14 cellular contexts compared by ENCODE assay signal in genomic region chr11:126340960-126341709, GRCh38. TPM values are rescaled to one million over a fixed set of nuclear protein-coding genes. Genes with fewer than 3 reads are reported as not detected.
DNase-seq lines count a peak whose midpoint lies in the region; ATAC-seq and TF ChIP-seq lines count a peak whose summit lies in the region.
"Had no signal": no experiment of that assay in that cellular context is flagged by ENCODE, and none has a peak within 500 bp of the region (broad histone marks: within the 10 kb centered on the region; RNA-seq: fewer than 3 reads in every experiment).

No MANE protein-coding gene starts in this region.

- peaks cover 37 to 42% of the 10 kb centered on the region in 2 donors for H3K4me1 Mint-ChIP-seq in immature natural killer cell

- H3K27me3 ChIP-seq in right atrium auricular region (no peaks in the 10 kb centered on the region), SJCRH30 (no peaks in the 10 kb centered on the region)
- H3K27me3 ChIP-seq: brain microvascular endothelial cell had no signal

- BruUV-seq in OCI-LY7 (replicated peaks; lab: Mats Ljungman, UMichigan) = no TSS peak

- TF ChIP-seq CTCF in right atrium auricular region (IDR thresholded peaks at IDR 0.05) (no peak), OCI-LY7 (conservative IDR thresholded peaks at IDR 0.05; ENCODE audit: low read length) (no peak)

- no peaks in the 10 kb centered on the region for H3K79me2 ChIP-seq in OCI-LY7 (ENCODE audit: insufficient read depth, low read depth, low read length)

- H3K4me3 Mint-ChIP-seq in immature natural killer cell = no peak overlapping the region

- intact Hi-C loops in left ventricle myocardium superior (cut with micrococcal nuclease) = no loop called here
- intact Hi-C loops in OCI-LY7 (cut with micrococcal nuclease; ENCODE audit: unreplicated experiment) = no loop called here

- ATAC-seq in left ventricle myocardium superior (no peak), GM19351 (IDR thresholded peaks at IDR 0.05; ENCODE audit: unreplicated experiment) (no peak), HG03139 (IDR thresholded peaks at IDR 0.05; ENCODE audit: unreplicated experiment) (no peak)

- no peak overlapping the region for H3K4me3 ChIP-seq in right atrium auricular region
- H3K4me3 ChIP-seq in SJCRH30 = no peak overlapping the region
- no peak overlapping the region for H3K4me3 ChIP-seq in urinary bladder (ENCODE audit: low read depth, low read length)
- H3K4me3 ChIP-seq in OCI-LY7 (ENCODE audit: low read depth, low read length, poor library complexity, severe bottlenecking) = no peak overlapping the region

- peak overlapping the region; percentile 18 to 96 (median 74) for H3K27ac Mint-ChIP-seq in immature natural killer cell

- DNase-seq in right atrium auricular region (ENCODE audit: low spot score) (no peak), left ventricle myocardium superior (no peak), SJCRH30 (no peak), immature natural killer cell (no peak), OCI-LY7 (ENCODE audit: low spot score) (no peak)
- DNase-seq: activated CD8-positive, alpha-beta memory T cell treated with anti-CD3 and anti-CD28 coated beads, Interleukin-2, amount 50 U/mL, for 4 hours; GDM1; NCI-H2107; stimulated activated CD4-positive, alpha-beta T cell treated with anti-CD3 and anti-CD28 coated beads, Interleukin-2, amount 100 ng/mL, for 48 hours; stimulated activated naive CD4-positive, alpha-beta T cell treated with Interleukin-2 at 50 U/mL for 16 hours had no signal

- no peak overlapping the region for H2AFZ ChIP-seq in OCI-LY7 (ENCODE audit: low read length)

- H4K20me1 ChIP-seq in OCI-LY7 (ENCODE audit: insufficient read depth, low read length) = no peaks in the 10 kb centered on the region

- H3K4me2 ChIP-seq in OCI-LY7 (ENCODE audit: low read length) = no peak overlapping the region

- H3K36me3 ChIP-seq in right atrium auricular region (no peaks in the 10 kb centered on the region), SJCRH30 (no peaks in the 10 kb centered on the region; the same call in 1 of the 2 replicates), urinary bladder (ENCODE audit: insufficient read depth) (no peaks in the 10 kb centered on the region), OCI-LY7 (ENCODE audit: insufficient read depth, low read length) (peaks cover 62% of the 10 kb centered on the region)
- H3K36me3 ChIP-seq: brain microvascular endothelial cell had no signal

- POLR2A ChIA-PET in OCI-LY7 (lab: Charles Lee) = interaction anchor here (1.4 kb wide), 1 partner anchor 12 kb away, joined by 6 read pairs; no protein-coding TSS in a partner anchor

- H3K9me3 Mint-ChIP-seq in immature natural killer cell = no peaks in the 10 kb centered on the region

- WGBS in urinary bladder = 84% methylated on average over 13 of the region's 13 CpGs

- H3K27ac ChIP-seq in right atrium auricular region = peak overlapping the region; percentile 32 to 48
- H3K27ac ChIP-seq in SJCRH30 = peak overlapping the region; percentile 81
- H3K27ac ChIP-seq in urinary bladder (ENCODE audit: low read depth) = peak overlapping the region; percentile 76
- no peak overlapping the region for H3K27ac ChIP-seq in OCI-LY7 (ENCODE audit: low read depth, low read length, poor library complexity, severe bottlenecking)

- H3K9me2 ChIP-seq in OCI-LY7 (ENCODE audit: insufficient read depth, low read length) = no peaks in the 10 kb centered on the region

- H3K9me3 ChIP-seq in right atrium auricular region = no peaks in the 10 kb centered on the region
- no peaks in the 10 kb centered on the region for H3K9me3 ChIP-seq in SJCRH30 (replicated peaks)
- no peaks in the 10 kb centered on the region for H3K9me3 ChIP-seq in OCI-LY7 (ENCODE audit: low read length)

- H3K36me3 Mint-ChIP-seq in immature natural killer cell = peaks cover 8 to 38% (median 10%) of the 10 kb centered on the region in 3 donors

- CTCF ChIA-PET in OCI-LY7 (lab: Charles Lee; ENCODE audit: unreplicated experiment) = no interaction called here

- peaks cover 0 to 2% (median under 1%) of the 10 kb centered on the region in 3 donors for H3K27me3 Mint-ChIP-seq in immature natural killer cell (ENCODE audit: low read depth in 3 of 3)

- H3K4me1 ChIP-seq in right atrium auricular region (peaks cover 0 to 67% of the 10 kb centered on the region in 2 donors), SJCRH30 (peaks cover 50% of the 10 kb centered on the region), urinary bladder (ENCODE audit: insufficient read depth) (no peaks in the 10 kb centered on the region), OCI-LY7 (ENCODE audit: insufficient read depth, low read length, poor library complexity, severe bottlenecking) (no peaks in the 10 kb centered on the region)

RNA-seq across cellular contexts. Expression of gene ST3GAL4, which starts 14.4 kb away (rescaled TPM):
- 100 to 1,000 TPM in 1 of 2 donors, 10 to 100 TPM in 1; 67.5 to 103 TPM for total RNA-seq in right atrium auricular region
- 45.4 TPM for total RNA-seq in left ventricle myocardium superior
- total RNA-seq in SJCRH30 (2014; rRNA removed; shearing (Covaris generic)) = 37.3 and 39.6 TPM in 2 replicates
- polyA plus RNA-seq in immature natural killer cell = 10 to 100 TPM; 25.0 to 31.7 (median 30.9) TPM
- 35.2 TPM for total RNA-seq in urinary bladder
- polyA plus RNA-seq in urinary bladder = 48.5 TPM
- 10.0 and 14.3 TPM in 2 replicates for total RNA-seq in OCI-LY7 (2014; rRNA removed; shearing (Covaris generic))
- 17.4 and 18.8 TPM in 2 replicates for total RNA-seq in OCI-LY7 (2022)

RNA-seq across cellular contexts. Expression of gene DCPS, which starts 37.3 kb away (rescaled TPM):
- total RNA-seq in right atrium auricular region = 10 to 100 TPM; 12.1 to 14.1 TPM
- 11.1 TPM for total RNA-seq in left ventricle myocardium superior
- total RNA-seq in SJCRH30 (2014; rRNA removed; shearing (Covaris generic)) = 21.3 and 24.5 TPM in 2 replicates
- polyA plus RNA-seq in immature natural killer cell = 10 to 100 TPM; 33.1 to 65.7 (median 40.6) TPM
- total RNA-seq in urinary bladder = 6.7 TPM
- polyA plus RNA-seq in urinary bladder = 28.3 TPM
- 24.2 and 30.4 TPM in 2 replicates for total RNA-seq in OCI-LY7 (2014; rRNA removed; shearing (Covaris generic))
- total RNA-seq in OCI-LY7 (2022) = 33.9 and 36.5 TPM in 2 replicates

RNA-seq across cellular contexts. Expression of gene TIRAP, which starts 58.2 kb away (rescaled TPM):
- total RNA-seq in right atrium auricular region (1 to 10 TPM; 6.3 to 7.4 TPM), left ventricle myocardium superior (7.8 TPM), urinary bladder (5.8 TPM), OCI-LY7 (2022) (8.6 and 9.8 TPM in 2 replicates)
- 0.76 and 1.1 TPM in 2 replicates for total RNA-seq in SJCRH30 (2014; rRNA removed; shearing (Covaris generic))
- polyA plus RNA-seq in immature natural killer cell (10 to 100 TPM in 1 of 3 donors, 1 to 10 TPM in 2; 6.0 to 15.6 (median 6.5) TPM), urinary bladder (11.5 TPM)
- 3.4 TPM in 2 replicates for total RNA-seq in OCI-LY7 (2014; rRNA removed; shearing (Covaris generic))
